ENCODE assay signal across 13 cellular contexts in genomic region chr5:78971998-78972397, GRCh38.
"Had no signal": no experiment of that assay in that cellular context is flagged by ENCODE, and none has a peak within 500 bp of the region (broad histone marks: within the 10 kb centered on the region; RNA-seq: fewer than 3 reads in every experiment).

No MANE protein-coding gene starts in this region.

- H3K27ac Mint-ChIP-seq: activated naive CD4-positive, alpha-beta T cell treated with anti-CD3 and anti-CD28 coated beads, Interleukin-2, amount 50 U/mL, for 24 hours; progenitor cell of endocrine pancreas; stimulated activated naive B cell treated with anti-CD40 and anti-IgM and Interleukin-4, amounts not matched to agents 10 μg/mL and 1 μg/mL and 100 μg/mL, for 72 hours; T-helper 2 cell treated with Interferon-gamma antibody and Interleukin-4, amounts not matched to agents 5 μg/mL and 100 μg/mL, for 36 hours had no signal

- DNase-seq: activated effector memory CD4-positive, alpha-beta T cell treated with Interleukin-2 at 50 U/mL for 16 hours; activated T-cell treated with anti-CD3 and anti-CD28 coated beads, Interleukin-2, amount 50 U/mL, for 1 hour; kidney; mesendoderm; stimulated activated CD4-positive, alpha-beta T cell treated with anti-CD3 and anti-CD28 coated beads, Interleukin-2, amount 100 ng/mL, for 24 hours; stimulated activated naive B cell treated with anti-CD40 and anti-IgM and Interleukin-4, amounts not matched to agents 10 μg/mL and 1 μg/mL and 100 μg/mL, for 72 hours had no signal

- H3K9me3 Mint-ChIP-seq: activated naive CD4-positive, alpha-beta T cell treated with anti-CD3 and anti-CD28 coated beads, Interleukin-2, amount 50 U/mL, for 24 hours; stimulated activated naive B cell treated with anti-CD40 and anti-IgM and Interleukin-4, amounts not matched to agents 10 μg/mL and 1 μg/mL and 100 μg/mL, for 72 hours; T-helper 2 cell treated with Interferon-gamma antibody and Interleukin-4, amounts not matched to agents 5 μg/mL and 100 μg/mL, for 36 hours had no signal

- H3K4me3 ChIP-seq: tibial nerve had no signal

- FAIRE-seq: frontal cortex, kidney had no signal

- H3K4me1 Mint-ChIP-seq: activated naive CD4-positive, alpha-beta T cell treated with anti-CD3 and anti-CD28 coated beads, Interleukin-2, amount 50 U/mL, for 24 hours had no signal

- H3K4me3 Mint-ChIP-seq: activated naive CD4-positive, alpha-beta T cell treated with anti-CD3 and anti-CD28 coated beads, Interleukin-2, amount 50 U/mL, for 24 hours; stimulated activated naive B cell treated with anti-CD40 and anti-IgM and Interleukin-4, amounts not matched to agents 10 μg/mL and 1 μg/mL and 100 μg/mL, for 72 hours; T-helper 2 cell treated with Interferon-gamma antibody and Interleukin-4, amounts not matched to agents 5 μg/mL and 100 μg/mL, for 36 hours had no signal

- H3K27me3 ChIP-seq: heart right ventricle, tibial nerve had no signal

- H3K27me3 Mint-ChIP-seq: activated naive CD4-positive, alpha-beta T cell treated with anti-CD3 and anti-CD28 coated beads, Interleukin-2, amount 50 U/mL, for 24 hours; progenitor cell of endocrine pancreas; stimulated activated naive B cell treated with anti-CD40 and anti-IgM and Interleukin-4, amounts not matched to agents 10 μg/mL and 1 μg/mL and 100 μg/mL, for 72 hours had no signal

- ATAC-seq: activated CD4-positive, CD25-positive, alpha-beta regulatory T cell treated with anti-CD3 and anti-CD28 coated beads, Interleukin-2, amount 50 U/mL, for 24 hours; stimulated activated naive B cell treated with anti-CD40 and anti-IgM and Interleukin-4, amounts not matched to agents 10 μg/mL and 1 μg/mL and 100 μg/mL, for 72 hours had no signal

- H3K9me3 ChIP-seq: heart right ventricle, tibial nerve had no signal
